8 cellular contexts compared by ENCODE assay signal in genomic region chr15:42495361-42496212, GRCh38. TPM values are rescaled to one million over a fixed set of nuclear protein-coding genes. Genes with fewer than 3 reads are reported as not detected.
DNase-seq lines count a peak whose midpoint lies in the region; ATAC-seq and FAIRE-seq lines count a peak whose summit lies in the region.

SNAP23 (plus strand) TSS chr15:42495634; CDS start chr15:42511847, 16,213 bp downstream.

- peak within 1 kb of the TSS; percentile 59 for H4K91ac ChIP-seq in mesenchymal stem cell (ENCODE audit: low read length)

- H3K4me3 Mint-ChIP-seq in activated CD8-positive, alpha-beta memory T cell treated with anti-CD3 and anti-CD28 coated beads, Interleukin-2, amount 10 ng/mL, durations not matched to agents 7 days and 5 days, result peak within 1 kb of the TSS; percentile 95

- no peaks in the 10 kb centered on the region for H3K27me3 Mint-ChIP-seq in activated CD8-positive, alpha-beta memory T cell treated with anti-CD3 and anti-CD28 coated beads, Interleukin-2, amount 10 ng/mL, durations not matched to agents 7 days and 5 days

- H3K9me3 ChIP-seq in NT2/D1 (ENCODE audit: insufficient read depth, low read length), result no peaks in the 10 kb centered on the region
- H3K9me3 ChIP-seq in endocrine pancreas (ENCODE audit: control insufficient read depth, low read length), result no peaks in the 10 kb centered on the region
- H3K9me3 ChIP-seq in mesenchymal stem cell (ENCODE audit: control insufficient read depth, low read length), result no peaks in the 10 kb centered on the region

- WGBS in mesenchymal stem cell, result 1% methylated on average over 40 of the region's 43 CpGs

- H3K9ac ChIP-seq in NT2/D1 (ENCODE audit: insufficient read length, low read depth) (peak within 1 kb of the TSS; percentile 80), endocrine pancreas (ENCODE audit: control insufficient read depth, insufficient read depth, low read length) (peak within 1 kb of the TSS; percentile 84), mesenchymal stem cell (ENCODE audit: low read length) (peak within 1 kb of the TSS; percentile 98)

- peaks cover 53% of the 10 kb centered on the region for H3K4me1 Mint-ChIP-seq in activated CD8-positive, alpha-beta memory T cell treated with anti-CD3 and anti-CD28 coated beads, Interleukin-2, amount 10 ng/mL, durations not matched to agents 7 days and 5 days

- CTCF ChIA-PET in activated CD8-positive, alpha-beta memory T cell treated with anti-CD3 and anti-CD28 coated beads, Interleukin-2, amount 10 ng/mL, durations not matched to agents 7 days and 5 days (lab: Charles Lee), result interaction anchor here (0.9 to 1.2 kb wide), 2 partner anchors 53 to 86 kb away, joined by 3 read pairs; partner anchors contain the start of genes HAUS2 and LRRC57

- H3K23ac ChIP-seq in mesenchymal stem cell (ENCODE audit: low read length in 2 of 2), result no peak within 1 kb of the TSS

- H3K4me1 ChIP-seq in NT2/D1 (ENCODE audit: insufficient read depth, insufficient read length) (no peaks in the 10 kb centered on the region), endocrine pancreas (ENCODE audit: control insufficient read depth, insufficient read depth, low read length) (peaks cover 5% of the 10 kb centered on the region), mesenchymal stem cell (ENCODE audit: control insufficient read depth, insufficient read depth, low read depth, low read length) (peaks cover 16% of the 10 kb centered on the region)

- H2AFZ ChIP-seq in mesenchymal stem cell (ENCODE audit: low read depth, low read length), result peak within 1 kb of the TSS; percentile 87

- H2BK15ac ChIP-seq in mesenchymal stem cell (ENCODE audit: low read depth, poor library complexity, severe bottlenecking), result peak within 1 kb of the TSS; percentile 33

- H4K8ac ChIP-seq in mesenchymal stem cell (ENCODE audit: low read length), result peak within 1 kb of the TSS; percentile 89

- peak within 1 kb of the TSS; percentile 93 for H3K27ac Mint-ChIP-seq in activated CD8-positive, alpha-beta memory T cell treated with anti-CD3 and anti-CD28 coated beads, Interleukin-2, amount 10 ng/mL, durations not matched to agents 7 days and 5 days

- no peaks in the 10 kb centered on the region for H3K27me3 ChIP-seq in NT2/D1 (ENCODE audit: insufficient read depth, insufficient read length)
- no peaks in the 10 kb centered on the region for H3K27me3 ChIP-seq in endocrine pancreas (ENCODE audit: control insufficient read depth, insufficient read depth, low read length)
- H3K27me3 ChIP-seq in mesenchymal stem cell (ENCODE audit: control insufficient read depth in 1 of 2, insufficient read depth in 1 of 2, low read length in 2 of 2), result no peaks in the 10 kb centered on the region

- peak within 1 kb of the TSS; percentile 97 for H2AK5ac ChIP-seq in mesenchymal stem cell (ENCODE audit: low read length, severe bottlenecking)

- peaks cover 10% of the 10 kb centered on the region for H3K79me1 ChIP-seq in mesenchymal stem cell (replicated peaks; ENCODE audit: low read length, poor library complexity, severe bottlenecking)

- H3K4me3 ChIP-seq in NT2/D1 (ENCODE audit: insufficient read length, low read depth), result peak within 1 kb of the TSS; percentile 63
- H3K4me3 ChIP-seq in endocrine pancreas (ENCODE audit: control insufficient read depth, insufficient read depth, low read length), result peak within 1 kb of the TSS; percentile 86
- H3K4me3 ChIP-seq in mesenchymal stem cell (ENCODE audit: insufficient read depth in 1 of 2, low read depth in 1 of 2, low read length in 2 of 2), result peak within 1 kb of the TSS; percentile 74 to 96

- no peaks in the 10 kb centered on the region for H3K9me3 Mint-ChIP-seq in activated CD8-positive, alpha-beta memory T cell treated with anti-CD3 and anti-CD28 coated beads, Interleukin-2, amount 10 ng/mL, durations not matched to agents 7 days and 5 days (ENCODE audit: low read depth)

- peak within 1 kb of the TSS; percentile 10 for H2BK5ac ChIP-seq in mesenchymal stem cell (ENCODE audit: low read depth, low read length, poor library complexity, severe bottlenecking)

- H3K18ac ChIP-seq in mesenchymal stem cell (ENCODE audit: low read depth in 1 of 2, low read length in 2 of 2), result peak within 1 kb of the TSS; percentile 72 to 76

- H2BK12ac ChIP-seq in mesenchymal stem cell (ENCODE audit: low read length in 2 of 2), result peak within 1 kb of the TSS in 1 of 2 experiments; percentile 43

- DNase-seq in CMK (ENCODE audit: low read depth) (peak; percentile 74), HTR-8/SVneo (ENCODE audit: insufficient read length, low spot score) (peak; percentile 95), NT2/D1 (ENCODE audit: low read depth, low spot score) (peak; percentile 70), mesenchymal stem cell (peak; percentile 97)
- peak; percentile 90 for DNase-seq in activated CD8-positive, alpha-beta memory T cell treated with anti-CD3 and anti-CD28 coated beads, Interleukin-2, amount 10 ng/mL, durations not matched to agents 7 days and 5 days
- DNase-seq in stimulated activated CD8-positive, alpha-beta memory T cell treated with anti-CD3 and anti-CD28 coated beads, Interleukin-12 subunit alpha, Interleukin-12 subunit beta, amount 100 ng/mL, for 24 hours (ENCODE audit: extremely low read depth), result peak; percentile 57

- peak; percentile 69 for ATAC-seq in GM21367 (IDR thresholded peaks at IDR 0.05; ENCODE audit: unreplicated experiment)
- ATAC-seq in activated CD8-positive, alpha-beta memory T cell treated with anti-CD3 and anti-CD28 coated beads, Interleukin-2, amount 10 ng/mL, durations not matched to agents 7 days and 5 days, result peak; percentile 97

- H3K27ac ChIP-seq in mesenchymal stem cell (ENCODE audit: low read length, poor library complexity, severe bottlenecking), result peak within 1 kb of the TSS; percentile 95

- peak; percentile 52 for FAIRE-seq in HTR-8/SVneo (lab: Jason Lieb, UNC)

- H3K36me3 Mint-ChIP-seq in activated CD8-positive, alpha-beta memory T cell treated with anti-CD3 and anti-CD28 coated beads, Interleukin-2, amount 10 ng/mL, durations not matched to agents 7 days and 5 days, result peaks cover 2% of the 10 kb centered on the region

- no peak within 1 kb of the TSS for H2BK120ac ChIP-seq in mesenchymal stem cell (ENCODE audit: low read depth, low read length)

- peak within 1 kb of the TSS; percentile 27 to 81 for H3K4ac ChIP-seq in mesenchymal stem cell (ENCODE audit: low read depth in 1 of 2, low read length in 2 of 2)

- peak within 1 kb of the TSS; percentile 56 for H3K4me2 ChIP-seq in mesenchymal stem cell (ENCODE audit: low read length, poor library complexity, severe bottlenecking)

- no peaks in the 10 kb centered on the region for H3K36me3 ChIP-seq in NT2/D1 (ENCODE audit: insufficient read depth, insufficient read length, low read length)
- no peaks in the 10 kb centered on the region for H3K36me3 ChIP-seq in endocrine pancreas (ENCODE audit: control insufficient read depth, insufficient read depth, low read length)
- peaks cover 0 to 5% of the 10 kb centered on the region in 2 experiments for H3K36me3 ChIP-seq in mesenchymal stem cell (ENCODE audit: control insufficient read depth in 1 of 2, insufficient read depth in 2 of 2, low read depth in 1 of 2, low read length in 2 of 2)

- peak within 1 kb of the TSS in 1 of 2 experiments; percentile 83 for H3K14ac ChIP-seq in mesenchymal stem cell (ENCODE audit: low read length in 2 of 2)

RNA-seq across cellular contexts. Expression of gene SNAP23, which starts in this region (rescaled TPM):
- total RNA-seq in activated CD8-positive, alpha-beta memory T cell treated with anti-CD3 and anti-CD28 coated beads, Interleukin-2, amount 10 ng/mL, durations not matched to agents 7 days and 5 days, result 10 to 100 TPM; 36.9 to 63.9 TPM
- polyA plus RNA-seq in mesenchymal stem cell (2013, experiment 1 of 2), result 52.7 TPM
- polyA plus RNA-seq in mesenchymal stem cell (2013, experiment 2 of 2), result 52.4 TPM

Comparison
In these comparisons a context has a peak if more than half of its experiments do, and no peak if none do; other contexts are left out.
1. Peak in every context shown above with its lines: DNase-seq, ATAC-seq, H3K4me3 ChIP-seq and H3K27ac ChIP-seq.